23 cellular contexts compared by ENCODE assay signal in the genomic region with DNA sequence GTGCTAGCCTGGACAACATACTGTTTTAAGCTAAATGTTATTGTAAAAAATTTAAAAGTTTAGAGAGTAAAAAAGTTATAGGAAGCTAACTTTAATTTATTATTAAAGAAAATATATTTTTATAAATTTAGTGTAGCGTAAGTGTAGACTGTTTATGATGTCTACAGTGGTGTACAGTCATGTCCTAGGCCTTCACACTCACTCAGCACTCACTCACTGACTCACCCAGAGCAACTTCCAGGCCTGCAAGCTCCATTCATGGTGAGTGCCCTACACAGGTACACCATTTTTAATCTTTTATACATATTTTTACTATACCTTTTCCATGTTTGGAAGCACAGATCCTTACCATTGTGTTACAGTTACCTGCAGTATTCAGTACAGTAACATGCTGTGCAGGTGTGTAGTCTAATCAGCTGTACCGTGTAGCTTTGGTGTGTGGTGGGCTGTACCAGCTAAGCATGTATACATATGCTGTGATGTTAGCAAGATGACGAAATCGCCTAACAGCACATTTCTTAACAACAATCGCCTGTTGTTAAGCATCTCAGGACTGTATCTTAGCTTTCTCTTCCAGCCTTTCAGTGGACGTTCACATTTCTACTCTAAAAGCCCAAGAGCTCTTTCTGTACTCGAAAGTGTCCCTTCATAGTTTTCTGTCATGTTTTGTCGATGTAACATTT. TPM values are rescaled to one million over a fixed set of nuclear protein-coding genes. Genes with fewer than 3 reads are reported as not detected.
DNase-seq lines count a peak whose midpoint lies in the region; FAIRE-seq and TF ChIP-seq lines count a peak whose summit lies in the region.
"Had no signal": no experiment of that assay in that cellular context is flagged by ENCODE, and none has a peak within 500 bp of the region (broad histone marks: within the 10 kb centered on the region; RNA-seq: fewer than 3 reads in every experiment).

No MANE protein-coding gene starts in this region.

- no peaks in the 10 kb centered on the region for H3K9me2 ChIP-seq in GM23248 (ENCODE audit: insufficient read depth)
- H3K9me2 ChIP-seq: SK-N-SH had no signal

- H3K4me2 ChIP-seq in GM23248 (ENCODE audit: unreplicated experiment), result no peak overlapping the region
- H3K4me2 ChIP-seq: SK-N-SH had no signal

- no peak for TF ChIP-seq CTCF in NB4 (IDR thresholded peaks at IDR 0.05; ENCODE audit: low read depth, low read length)
- no peak for TF ChIP-seq CTCF in brain microvascular endothelial cell (IDR thresholded peaks at IDR 0.05; ENCODE audit: low read depth, low read length, missing control alignments)

- H3K36me3 ChIP-seq in GM23248 (ENCODE audit: low read depth) (no peaks in the 10 kb centered on the region), brain microvascular endothelial cell (replicated peaks) (no peaks in the 10 kb centered on the region)

- H3K36me3 Mint-ChIP-seq in activated CD4-positive, alpha-beta T cell treated with anti-CD3 and anti-CD28 coated beads, Interleukin-2, amount 10 ng/mL, durations not matched to agents 7 days and 5 days (ENCODE audit: low read depth), result no peaks in the 10 kb centered on the region

- H3K9ac ChIP-seq in GM23248, result no peak overlapping the region
- H3K9ac ChIP-seq: SK-N-SH had no signal

- H3F3A ChIP-seq in GM23248 (ENCODE audit: insufficient read depth), result no peaks in the 10 kb centered on the region

- H3K79me2 ChIP-seq in GM23248 (ENCODE audit: insufficient read depth), result no peaks in the 10 kb centered on the region

- no peaks in the 10 kb centered on the region for H3K9me3 Mint-ChIP-seq in activated CD4-positive, alpha-beta T cell treated with anti-CD3 and anti-CD28 coated beads, Interleukin-2, amount 10 ng/mL, durations not matched to agents 7 days and 5 days

- no peaks in the 10 kb centered on the region for H3K27me3 ChIP-seq in GM23248 (replicated peaks; ENCODE audit: insufficient read depth)
- no peaks in the 10 kb centered on the region for H3K27me3 ChIP-seq in brain microvascular endothelial cell (replicated peaks)

- CTCF ChIA-PET in activated CD4-positive, alpha-beta T cell treated with anti-CD3 and anti-CD28 coated beads, Interleukin-2, amount 10 ng/mL, durations not matched to agents 7 days and 5 days (lab: Charles Lee), result interaction anchor here (1.0 kb wide), 1 partner anchor 29 kb away, joined by 3 read pairs; no protein-coding TSS in a partner anchor

- no peaks in the 10 kb centered on the region for H4K20me1 ChIP-seq in GM23248 (ENCODE audit: insufficient read depth)

- TF ChIP-seq POLR2A in NB4 (IDR thresholded peaks at IDR 0.05; ENCODE audit: extremely low read depth, insufficient read length) (no peak), H54 (IDR thresholded peaks at IDR 0.05; ENCODE audit: low read depth, low read length) (no peak)

- POLR2A ChIA-PET in activated CD4-positive, alpha-beta T cell treated with anti-CD3 and anti-CD28 coated beads, Interleukin-2, amount 10 ng/mL, durations not matched to agents 7 days and 5 days (lab: Charles Lee), result no interaction called here

- no peak overlapping the region for H3K27ac ChIP-seq in GM23248
- H3K27ac ChIP-seq in brain microvascular endothelial cell, result no peak overlapping the region
- H3K27ac ChIP-seq: C4-2B had no signal

- 83% methylated on average over 8 of the region's 8 CpGs for WGBS in GM23248 (ENCODE audit: low coverage in 1 of 2, low lambda C conversion rate in 2 of 2, missing lambda C conversion rate in 2 of 2), 2 experiments

- 0 out of 2 replicates have a peak, but pooled peaks cover 3% of the 10 kb centered on the region for H3K4me1 ChIP-seq in GM23248 (ENCODE audit: insufficient read depth)

- no peak overlapping the region for H2AFZ ChIP-seq in GM23248

- H3K4me1 Mint-ChIP-seq in activated CD4-positive, alpha-beta T cell treated with anti-CD3 and anti-CD28 coated beads, Interleukin-2, amount 10 ng/mL, durations not matched to agents 7 days and 5 days, result no peaks in the 10 kb centered on the region

- H3K27ac Mint-ChIP-seq in activated CD4-positive, alpha-beta T cell treated with anti-CD3 and anti-CD28 coated beads, Interleukin-2, amount 10 ng/mL, durations not matched to agents 7 days and 5 days, result no peak overlapping the region

- in situ Hi-C loops in GM23248 (cut with MboI) (no loop called here), brain microvascular endothelial cell (cut with HindIII; ENCODE audit: low pct_ligation_motif_present, low sequenced_read_pairs) (no loop called here)

- H3K9me3 ChIP-seq in GM23248 (ENCODE audit: low read depth), result no peaks in the 10 kb centered on the region
- H3K9me3 ChIP-seq: SK-N-SH had no signal

- peaks cover 24% of the 10 kb centered on the region for H3K27me3 Mint-ChIP-seq in activated CD4-positive, alpha-beta T cell treated with anti-CD3 and anti-CD28 coated beads, Interleukin-2, amount 10 ng/mL, durations not matched to agents 7 days and 5 days

- no peak overlapping the region for H3K4me3 Mint-ChIP-seq in activated CD4-positive, alpha-beta T cell treated with anti-CD3 and anti-CD28 coated beads, Interleukin-2, amount 10 ng/mL, durations not matched to agents 7 days and 5 days

- H3K4me3 ChIP-seq in GM23248 (no peak overlapping the region), NB4 (ENCODE audit: low read depth, low read length) (no peak overlapping the region), brain microvascular endothelial cell (ENCODE audit: low read depth, low read length) (no peak overlapping the region)
- H3K4me3 ChIP-seq: GM12878 had no signal

- no peak for FAIRE-seq in H54 (lab: Jason Lieb, UNC)
- FAIRE-seq: GM12878, GM18507, RCC 7860 had no signal

- DNase-seq in GM23248 (peak; percentile 35), NB4 (ENCODE audit: low read depth) (peak; percentile 17), brain microvascular endothelial cell (peak; percentile 22), SKM-1 (lab: John Stamatoyannopoulos, UW; ENCODE audit: unreplicated experiment) (no peak), H54 (ENCODE audit: insufficient read length, low spot score) (no peak), COLO829 (ENCODE audit: low spot score) (no peak)
- DNase-seq in activated CD4-positive, alpha-beta T cell treated with anti-CD3 and anti-CD28 coated beads, Interleukin-2, amount 10 ng/mL, durations not matched to agents 7 days and 5 days, result no peak
- DNase-seq: ACHN; DND-41; GOT3; Karpas-422; NCI-H1105 treated with DMSO at 0.1 percent for 48 hours; NCI-H1694; NCI-H510A; NCI-H748 treated with DMSO at 0.1 percent for 48 hours; NK-92 treated with Interleukin-12 subunit alpha and Interleukin-12 subunit beta, amount 100 ng/mL, for 24 hours; SHP77; SK-N-SH; T-helper 1 cell had no signal

RNA-seq across cellular contexts. Expression of gene RNF32, which starts 12.5 kb away (rescaled TPM):
- total RNA-seq in GM23248 (2014; rRNA removed; shearing (Covaris generic)), result 1.1 TPM in 2 replicates
- polyA plus RNA-seq in GM23248 (2016; fragmentation: Nextera tagmentation; extraction: Ambion mirVana), result 1.8 and 2.4 TPM in 2 replicates
- 1 to 10 TPM; 2.2 TPM for total RNA-seq in activated CD4-positive, alpha-beta T cell treated with anti-CD3 and anti-CD28 coated beads, Interleukin-2, amount 10 ng/mL, durations not matched to agents 7 days and 5 days

Comparison
In these comparisons a context has a peak if more than half of its experiments do, and no peak if none do; other contexts are left out.
1. DNase-seq: peak in GM23248 (single experiment), NB4 (single experiment) and brain microvascular endothelial cell (single experiment); none in activated CD4-positive, alpha-beta T cell treated with anti-CD3 and anti-CD28 coated beads, Interleukin-2, amount 10 ng/mL, durations not matched to agents 7 days and 5 days (single experiment), SKM-1 (single experiment), H54 (single experiment) and COLO829 (single experiment).